8 cellular contexts compared by ENCODE assay signal in the genomic region with DNA sequence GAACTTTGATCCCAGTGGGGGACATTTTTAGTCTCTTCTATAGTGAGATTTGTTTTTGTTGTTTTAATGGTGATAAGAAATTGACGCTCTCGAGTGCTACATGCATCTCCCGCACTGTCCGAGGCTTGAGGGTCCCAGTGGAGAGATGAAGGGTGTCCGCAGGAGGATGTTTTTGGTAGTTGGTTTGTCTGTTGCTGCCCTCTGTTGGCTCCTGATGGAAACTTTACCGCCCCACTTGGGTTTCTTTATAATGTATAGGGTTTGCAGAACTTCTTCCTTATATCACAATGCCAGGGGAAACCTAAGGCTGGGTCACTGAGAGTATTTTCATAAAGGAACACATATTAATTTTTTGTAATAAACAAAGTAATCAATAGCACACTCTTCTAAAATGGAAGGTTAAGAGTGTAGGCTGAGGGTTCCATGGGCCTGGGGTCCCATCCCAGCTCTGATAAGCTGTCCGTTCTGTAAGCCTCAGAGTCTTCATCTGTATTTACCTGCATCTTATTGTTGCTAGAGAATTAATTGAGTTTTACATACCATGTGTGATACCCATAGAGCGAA.
A peak's percentile ranks its signal among the peaks of the same experiment; 100 is the strongest.
DNase-seq lines count a peak whose midpoint lies in the region; ATAC-seq, FAIRE-seq and TF ChIP-seq lines count a peak whose summit lies in the region.

No MANE protein-coding gene starts in this region.

- H2AFZ ChIP-seq in HepG2 (ENCODE audit: low read length) = no peak overlapping the region

- 8% methylated on average over 8 of the region's 8 CpGs for WGBS in HepG2 (ENCODE audit: low lambda C conversion rate)

- H3K36me3 Mint-ChIP-seq in WTC11 = no peaks in the 10 kb centered on the region

- no peaks in the 10 kb centered on the region for H4K20me1 ChIP-seq in HepG2 (ENCODE audit: insufficient read depth, low read length)

- BruUV-seq in HepG2 (replicated peaks; lab: Mats Ljungman, UMichigan) = no TSS peak

- H3K4me2 ChIP-seq in HepG2 (ENCODE audit: low read depth, low read length) = no peak overlapping the region

- FAIRE-seq in HepG2 (lab: Jason Lieb, UNC) (no peak), GM12892 (lab: Jason Lieb, UNC) (no peak)

- peaks cover 4% of the 10 kb centered on the region for H3K27me3 Mint-ChIP-seq in WTC11 (ENCODE audit: low read depth)

- CTCF ChIA-PET in WTC11 (lab: Charles Lee) (interaction anchor here (0.5 to 1.8 kb wide), 13 partner anchors 13 to 757 kb away, joined by 3 to 11 read pairs (median 3); no protein-coding TSS in a partner anchor), HepG2 (lab: Yijun Ruan, JAX; ENCODE audit: low intra/inter-chr PET ratio, low total read pairs) (interaction anchor here (2.4 kb wide), 1 partner anchor 226 kb away, joined by 18 read pairs; no protein-coding TSS in a partner anchor)

- POLR2A ChIA-PET in WTC11 (lab: Charles Lee) (no interaction called here), HepG2 (lab: Yijun Ruan, JAX) (no interaction called here)

- no peaks in the 10 kb centered on the region for H3K36me3 ChIP-seq in HepG2 (replicated peaks in 1 of 2; ENCODE audit: control insufficient read depth in 1 of 2, insufficient read depth in 2 of 2, low read length in 2 of 2)

- TF ChIP-seq EP300 in HepG2 (IDR thresholded peaks at IDR 0.05; ENCODE audit: low read depth in 2 of 2, low read length in 2 of 2) (no peak), HepG2 (CRISPR knock-in tag; IDR thresholded peaks at IDR 0.05; ENCODE audit: borderline replicate concordance) (no peak)

- no peaks in the 10 kb centered on the region for H3K9me3 Mint-ChIP-seq in WTC11

- no peak overlapping the region for H3K4me3 Mint-ChIP-seq in WTC11

- no peaks in the 10 kb centered on the region for H3K4me1 ChIP-seq in HepG2 (ENCODE audit: insufficient read depth, low read length)

- H3K27ac Mint-ChIP-seq in WTC11 = no peak overlapping the region

- peak; percentile 40 for DNase-seq in ELR (ENCODE audit: low read depth)
- peak; percentile 7 for DNase-seq in HK-2 (ENCODE audit: unreplicated experiment)
- peak; percentile 69 for DNase-seq in WTC11 (ENCODE audit: low spot score)
- peak; percentile 7 for DNase-seq in HepG2 (ENCODE audit: low spot score)
- DNase-seq in HPDE6-E6E7 (ENCODE audit: extremely low spot score) = no peak
- no peak for DNase-seq in GM12892 (ENCODE audit: insufficient read length)
- no peak for DNase-seq in activated T-cell treated with anti-CD3 and anti-CD28 coated beads, Interleukin-2, amount 50 U/mL, for 1 hour

- peak; percentile 53 for TF ChIP-seq CTCF in WTC11 (IDR thresholded peaks at IDR 0.05)
- peak; percentile 49 for TF ChIP-seq CTCF in HepG2 (CRISPR knock-in tag; IDR thresholded peaks at IDR 0.05)

- no peak overlapping the region for H3K4me3 ChIP-seq in HepG2 (replicated peaks in 1 of 3; ENCODE audit: insufficient read depth in 1 of 3, low read depth in 2 of 3, low read length in 3 of 3)

- H3K27me3 ChIP-seq in HepG2 (ENCODE audit: control insufficient read depth in 1 of 2, insufficient read depth in 2 of 2, low read length in 2 of 2) = no peaks in the 10 kb centered on the region

- peaks cover 20% of the 10 kb centered on the region for H3K4me1 Mint-ChIP-seq in WTC11

- peak; percentile 90 for ATAC-seq in WTC11
- ATAC-seq in HepG2 = peak; percentile 77
- no peak for ATAC-seq in HG03108 (IDR thresholded peaks at IDR 0.05; ENCODE audit: unreplicated experiment)

- H3K27ac ChIP-seq in HepG2 (ENCODE audit: extremely low read length, insufficient read depth, low read length) = no peak overlapping the region

- H3K79me2 ChIP-seq in HepG2 (ENCODE audit: insufficient read depth, low read length) = no peaks in the 10 kb centered on the region

- no peak for TF ChIP-seq RAD21 in HepG2 (CRISPR knock-in tag; IDR thresholded peaks at IDR 0.05)

- H3K9me3 ChIP-seq in HepG2 (ENCODE audit: low read length) = no peaks in the 10 kb centered on the region

- intact Hi-C loops in HepG2 (cut with micrococcal nuclease; ENCODE audit: unreplicated experiment) = loop anchor here (1.0 to 2.0 kb wide), 2 partner anchors 66 to 226 kb away; no protein-coding TSS in a partner anchor

- H3K9ac ChIP-seq in HepG2 (ENCODE audit: insufficient read depth, low read depth, low read length) = no peak overlapping the region

- in situ Hi-C loops in HepG2 (cut with HindIII; ENCODE audit: extremely low pct_ligation_motif_present, low pct_unique_long_range_greater_than_20kb) = loop anchor here (5.0 to 10.0 kb wide), 2 partner anchors 226 to 354 kb away; no protein-coding TSS in a partner anchor

- TF ChIP-seq POLR2A in HepG2 (IDR thresholded peaks at IDR 0.05; ENCODE audit: insufficient read depth in 1 of 2, low read depth in 2 of 2, low read length in 2 of 2) (no peak), GM12892 (IDR thresholded peaks at IDR 0.05; ENCODE audit: low read depth, low read length) (no peak)

TF ChIP-seq in WTC11, 78 proteins besides CTCF, POLR2A, EP300 and RAD21:
- TF ChIP-seq MYBL2 (CRISPR knock-in tag; IDR thresholded peaks at IDR 0.05) (no peak), CREB1 (CRISPR knock-in tag; IDR thresholded peaks at IDR 0.05) (no peak), SMAD3 (CRISPR knock-in tag; IDR thresholded peaks at IDR 0.05; ENCODE audit: borderline replicate concordance) (no peak), ZNF423 (CRISPR knock-in tag; IDR thresholded peaks at IDR 0.05) (no peak), ELF4 (CRISPR knock-in tag; IDR thresholded peaks at IDR 0.05; ENCODE audit: low read depth) (no peak), NR2C2 (CRISPR knock-in tag; IDR thresholded peaks at IDR 0.05) (no peak), SP1 (CRISPR knock-in tag; conservative IDR thresholded peaks at IDR 0.05) (no peak), EMX1 (CRISPR knock-in tag; IDR thresholded peaks at IDR 0.05) (no peak), ZNF138 (CRISPR knock-in tag; conservative IDR thresholded peaks at IDR 0.05) (no peak)
- TF ChIP-seq, protein P1, sequence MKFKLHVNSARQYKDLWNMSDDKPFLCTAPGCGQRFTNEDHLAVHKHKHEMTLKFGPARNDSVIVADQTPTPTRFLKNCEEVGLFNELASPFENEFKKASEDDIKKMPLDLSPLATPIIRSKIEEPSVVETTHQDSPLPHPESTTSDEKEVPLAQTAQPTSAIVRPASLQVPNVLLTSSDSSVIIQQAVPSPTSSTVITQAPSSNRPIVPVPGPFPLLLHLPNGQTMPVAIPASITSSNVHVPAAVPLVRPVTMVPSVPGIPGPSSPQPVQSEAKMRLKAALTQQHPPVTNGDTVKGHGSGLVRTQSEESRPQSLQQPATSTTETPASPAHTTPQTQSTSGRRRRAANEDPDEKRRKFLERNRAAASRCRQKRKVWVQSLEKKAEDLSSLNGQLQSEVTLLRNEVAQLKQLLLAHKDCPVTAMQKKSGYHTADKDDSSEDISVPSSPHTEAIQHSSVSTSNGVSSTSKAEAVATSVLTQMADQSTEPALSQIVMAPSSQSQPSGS (CRISPR knock-in tag; IDR thresholded peaks at IDR 0.05; ENCODE audit: borderline replicate concordance, low read depth) = no peak
- TF ChIP-seq, protein P2, sequence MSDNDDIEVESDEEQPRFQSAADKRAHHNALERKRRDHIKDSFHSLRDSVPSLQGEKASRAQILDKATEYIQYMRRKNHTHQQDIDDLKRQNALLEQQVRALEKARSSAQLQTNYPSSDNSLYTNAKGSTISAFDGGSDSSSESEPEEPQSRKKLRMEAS (CRISPR knock-in tag; IDR thresholded peaks at IDR 0.05) = no peak

TF ChIP-seq in HepG2, 621 proteins besides CTCF, POLR2A, EP300 and RAD21:
- TF ChIP-seq ZNF263 (CRISPR knock-in tag; IDR thresholded peaks at IDR 0.05) = no peak
- TF ChIP-seq STAG1 (CRISPR knock-in tag; IDR thresholded peaks at IDR 0.05) = peak; percentile 56
- no peak for TF ChIP-seq RARG (CRISPR knock-in tag; IDR thresholded peaks at IDR 0.05; ENCODE audit: low read depth)
- TF ChIP-seq ZNF883 (CRISPR knock-in tag; IDR thresholded peaks at IDR 0.05; ENCODE audit: not compliant biosample characterization) = no peak
- TF ChIP-seq SMC3 (IDR thresholded peaks at IDR 0.05; ENCODE audit: low read length) = peak; percentile 35

Comparison
In these comparisons a context has a peak if more than half of its experiments do, and no peak if none do; other contexts are left out.
1. DNase-seq: peak in ELR (single experiment), HK-2 (single experiment), WTC11 (single experiment) and HepG2 (single experiment); none in HPDE6-E6E7 (single experiment), GM12892 (single experiment) and activated T-cell treated with anti-CD3 and anti-CD28 coated beads, Interleukin-2, amount 50 U/mL, for 1 hour (single experiment).